Comparison of ENCODE assay signal across 22 cellular contexts in the genomic region with DNA sequence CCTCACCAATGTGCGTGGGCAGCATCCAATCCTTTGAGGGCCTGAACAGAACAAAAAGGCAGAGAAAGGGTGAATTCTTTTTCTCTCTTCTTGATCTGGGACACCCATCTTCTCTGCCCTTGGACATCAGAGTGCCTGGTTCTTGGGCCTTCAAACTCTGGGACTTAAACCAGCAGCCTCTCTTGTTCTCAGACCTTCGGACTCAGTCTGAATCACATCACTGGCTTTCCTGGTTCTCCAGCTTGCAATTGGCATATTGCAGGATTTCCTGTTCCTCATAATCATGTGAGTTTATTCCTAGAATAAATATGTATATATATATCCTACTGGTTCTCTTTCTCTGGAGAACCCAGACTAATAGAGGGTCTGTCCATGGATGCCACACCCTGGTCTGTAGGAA.
"Had no signal": no experiment of that assay in that cellular context is flagged by ENCODE, and none has a peak within 500 bp of the region (broad histone marks: within the 10 kb centered on the region; RNA-seq: fewer than 3 reads in every experiment).

No MANE protein-coding gene starts in this region.

- H3K27ac ChIP-seq: esophagus muscularis mucosa, heart right ventricle, left lung, lower lobe of right lung, neutrophil, parathyroid adenoma, psoas muscle, suprapubic skin, tibial nerve, WERI-Rb-1 had no signal

- H3K4me3 ChIP-seq: esophagus muscularis mucosa, heart right ventricle, left lung, lower lobe of right lung, psoas muscle, suprapubic skin, tibial nerve had no signal

- H3K9me3 ChIP-seq: esophagus muscularis mucosa, heart right ventricle, left lung, lower lobe of right lung, neutrophil, psoas muscle, suprapubic skin, tibial nerve had no signal

- H3K36me3 ChIP-seq: esophagus muscularis mucosa, heart right ventricle, left lung, lower lobe of right lung, neutrophil, suprapubic skin, tibial nerve, WERI-Rb-1 had no signal

- H3K27me3 ChIP-seq: esophagus muscularis mucosa, heart right ventricle, left lung, neutrophil, suprapubic skin, tibial nerve had no signal

- H3K4me1 ChIP-seq: esophagus muscularis mucosa, left lung, parathyroid adenoma, tibial nerve had no signal

- H3K9ac ChIP-seq: parathyroid adenoma had no signal

- DNase-seq: activated CD4-positive, alpha-beta memory T cell treated with anti-CD3 and anti-CD28 coated beads, Interleukin-2, amount 10 ng/mL, durations not matched to agents 7 days and 5 days; activated CD4-positive, alpha-beta T cell treated with anti-CD3 and anti-CD28 coated beads for 48 hours; activated CD8-positive, alpha-beta memory T cell treated with anti-CD3 and anti-CD28 coated beads, Interleukin-2, amount 50 U/mL, for 48 hours; activated T-cell treated with anti-CD3 and anti-CD28 coated beads, Interleukin-2, amount 50 U/mL, for 24 hours; anterior cingulate cortex; endodermal cell; foreskin melanocyte; heart right ventricle; kidney glomerular epithelial cell; lower lobe of right lung; mesendoderm; psoas muscle; stimulated activated CD4-positive, alpha-beta T cell treated with anti-CD3 and anti-CD28 coated beads, Interleukin-15, amount 100 ng/mL, for 24 hours; stimulated activated CD4-positive, alpha-beta T cell treated with anti-CD3 and anti-CD28 coated beads, Interleukin-2, amount 100 ng/mL, for 24 hours; stimulated activated naive B cell treated with anti-CD40 and anti-IgM and Interleukin-4, amounts not matched to agents 10 μg/mL and 1 μg/mL and 100 μg/mL, for 72 hours; WERI-Rb-1 had no signal
